ENCODE assay signal across 25 cellular contexts in the genomic region with DNA sequence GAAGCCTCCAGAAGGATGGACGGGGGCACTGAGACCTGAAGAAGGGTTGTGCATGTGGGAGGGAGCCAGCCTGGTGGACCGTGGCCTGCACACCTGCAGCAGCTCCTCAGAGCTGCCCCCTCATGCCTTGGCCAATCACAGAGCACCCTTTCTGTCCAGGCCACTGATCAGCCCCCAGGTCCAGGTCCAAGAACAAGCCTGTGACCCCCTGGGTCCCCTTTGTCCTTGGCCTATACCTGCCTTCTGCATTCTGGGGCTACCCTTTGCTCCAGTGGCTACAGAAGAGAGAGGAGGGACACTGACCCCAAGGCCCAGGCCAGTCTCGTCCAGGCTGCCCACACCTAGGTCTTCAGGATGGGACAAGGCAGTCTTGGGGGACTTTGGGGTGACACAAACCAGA.
DNase-seq lines count a peak whose midpoint lies in the region; ATAC-seq, FAIRE-seq and TF ChIP-seq lines count a peak whose summit lies in the region.
"Had no signal": no experiment of that assay in that cellular context is flagged by ENCODE, and none has a peak within 500 bp of the region (broad histone marks: within the 10 kb centered on the region; RNA-seq: fewer than 3 reads in every experiment).

No MANE protein-coding gene starts in this region.

- peak overlapping the region; percentile 61 to 88 (median 70) for H3K4me2 ChIP-seq in BLaER1 treated with 17β-estradiol and CSF1 and Interleukin-3, amounts not matched to agents 10 nM and 100 nM
- H3K4me2 ChIP-seq in HepG2 (ENCODE audit: low read depth, low read length) (no peak overlapping the region), osteoblast (ENCODE audit: insufficient read depth, low read length) (no peak overlapping the region)
- H3K4me2 ChIP-seq: A549, GM23338 had no signal

- no peak overlapping the region for H3K9ac ChIP-seq in BLaER1 treated with 17β-estradiol and CSF1 and Interleukin-3, amounts not matched to agents 10 nM and 100 nM
- H3K9ac ChIP-seq in HepG2 (ENCODE audit: insufficient read depth, low read depth, low read length): no peak overlapping the region

- no peak overlapping the region for H3K4me3 Mint-ChIP-seq in CD8-positive, alpha-beta memory T cell
- H3K4me3 Mint-ChIP-seq: CD4-positive, CD25-positive, alpha-beta regulatory T cell; CD8-positive, alpha-beta T cell; GM23338; H9 had no signal

- H3K27ac ChIP-seq in BLaER1 treated with 17β-estradiol and CSF1 and Interleukin-3, amounts not matched to agents 10 nM and 100 nM: peak overlapping the region in 2 of 11 experiments; percentile 18 to 26; a peak in 4 of 22 replicates
- no peak overlapping the region for H3K27ac ChIP-seq in HepG2 (ENCODE audit: extremely low read length, insufficient read depth, low read length)
- H3K27ac ChIP-seq in osteoblast (ENCODE audit: low read depth, low read length): no peak overlapping the region
- H3K27ac ChIP-seq in upper lobe of right lung: no peak overlapping the region
- no peak overlapping the region for H3K27ac ChIP-seq in CD8-positive, alpha-beta memory T cell (ENCODE audit: low read depth, low read length)
- H3K27ac ChIP-seq: A549, C4-2B had no signal

- no peak for FAIRE-seq in HepG2 (lab: Jason Lieb, UNC)
- FAIRE-seq: A549, D721Med, GM12878, GM19239 had no signal

- no peak overlapping the region for H3K4me3 ChIP-seq in BLaER1 treated with 17β-estradiol and CSF1 and Interleukin-3, amounts not matched to agents 10 nM and 100 nM
- no peak overlapping the region for H3K4me3 ChIP-seq in HepG2 (replicated peaks in 1 of 3; ENCODE audit: insufficient read depth in 1 of 3, low read depth in 2 of 3, low read length in 3 of 3)
- H3K4me3 ChIP-seq in osteoblast (ENCODE audit: insufficient read depth, low read length): no peak overlapping the region
- H3K4me3 ChIP-seq in upper lobe of right lung: no peak overlapping the region
- no peak overlapping the region for H3K4me3 ChIP-seq in CD8-positive, alpha-beta memory T cell (ENCODE audit: low read length)
- H3K4me3 ChIP-seq: A549, GM12878, GM23338 had no signal

- in situ Hi-C loops in HepG2 (cut with HindIII; ENCODE audit: extremely low pct_ligation_motif_present, low pct_unique_long_range_greater_than_20kb): no loop called here

- peaks cover 0 to 13% (median 6%) of the 10 kb centered on the region in 3 donors for H3K4me1 Mint-ChIP-seq in CD8-positive, alpha-beta memory T cell
- H3K4me1 Mint-ChIP-seq: CD4-positive, CD25-positive, alpha-beta regulatory T cell had no signal

- peaks cover 84% of the 10 kb centered on the region for H3K79me2 ChIP-seq in HepG2 (ENCODE audit: insufficient read depth, low read length)
- peaks cover 93% of the 10 kb centered on the region for H3K79me2 ChIP-seq in osteoblast (ENCODE audit: insufficient read depth, low read length)

- CTCF ChIA-PET in HepG2 (lab: Yijun Ruan, JAX; ENCODE audit: low intra/inter-chr PET ratio, low total read pairs): no interaction called here
- CTCF ChIA-PET in CD8-positive, alpha-beta memory T cell (lab: Charles Lee): no interaction called here

- H3K36me3 ChIP-seq in BLaER1 treated with 17β-estradiol and CSF1 and Interleukin-3, amounts not matched to agents 10 nM and 100 nM: no peaks in the 10 kb centered on the region
- no peaks in the 10 kb centered on the region for H3K36me3 ChIP-seq in HepG2 (replicated peaks in 1 of 2; ENCODE audit: control insufficient read depth in 1 of 2, insufficient read depth in 2 of 2, low read length in 2 of 2)
- no peaks in the 10 kb centered on the region for H3K36me3 ChIP-seq in osteoblast (ENCODE audit: insufficient read depth, low read length)
- H3K36me3 ChIP-seq in upper lobe of right lung: no peaks in the 10 kb centered on the region
- H3K36me3 ChIP-seq in CD8-positive, alpha-beta memory T cell (ENCODE audit: insufficient read depth, low read length): no peaks in the 10 kb centered on the region
- H3K36me3 ChIP-seq: BE2C had no signal

- H3K9me3 ChIP-seq in BLaER1 treated with 17β-estradiol and CSF1 and Interleukin-3, amounts not matched to agents 10 nM and 100 nM (replicated peaks in 1 of 11): no peaks in the 10 kb centered on the region
- H3K9me3 ChIP-seq in HepG2 (ENCODE audit: low read length) (no peaks in the 10 kb centered on the region), osteoblast (ENCODE audit: low read depth, low read length) (no peaks in the 10 kb centered on the region), upper lobe of right lung (no peaks in the 10 kb centered on the region)
- H3K9me3 ChIP-seq in CD8-positive, alpha-beta memory T cell (ENCODE audit: low read length): no peaks in the 10 kb centered on the region
- H3K9me3 ChIP-seq: A549, BE2C had no signal

- TF ChIP-seq CTCF in HepG2 (CRISPR knock-in tag; IDR thresholded peaks at IDR 0.05): no peak
- TF ChIP-seq CTCF in osteoblast (IDR thresholded peaks at IDR 0.05; ENCODE audit: extremely low read depth, low read depth, low read length): no peak
- no peak for TF ChIP-seq CTCF in upper lobe of right lung (IDR thresholded peaks at IDR 0.05)

- peaks cover 87 to 100% (median 95%) of the 10 kb centered on the region in 11 experiments; a peak in 21 of 22 replicates for H4K20me1 ChIP-seq in BLaER1 treated with 17β-estradiol and CSF1 and Interleukin-3, amounts not matched to agents 10 nM and 100 nM
- peaks cover 51% of the 10 kb centered on the region for H4K20me1 ChIP-seq in HepG2 (ENCODE audit: insufficient read depth, low read length)
- peaks cover 84% of the 10 kb centered on the region for H4K20me1 ChIP-seq in osteoblast (ENCODE audit: insufficient read depth, low read length)

- TF ChIP-seq POLR2A in HepG2 (IDR thresholded peaks at IDR 0.05; ENCODE audit: insufficient read depth in 1 of 2, low read depth in 2 of 2, low read length in 2 of 2): no peak

- no TSS peak for BruUV-seq in HepG2 (replicated peaks; lab: Mats Ljungman, UMichigan)

- ATAC-seq in HepG2 (no peak), upper lobe of right lung (no peak)
- ATAC-seq: A549; CD8-positive, alpha-beta T cell; GM12878; GM23338; HCT116 had no signal

- peaks cover 49 to 92% (median 88%) of the 10 kb centered on the region in 10 experiments for H3K4me1 ChIP-seq in BLaER1 treated with 17β-estradiol and CSF1 and Interleukin-3, amounts not matched to agents 10 nM and 100 nM
- H3K4me1 ChIP-seq in HepG2 (ENCODE audit: insufficient read depth, low read length) (peaks cover 54% of the 10 kb centered on the region), osteoblast (ENCODE audit: insufficient read depth, low read length) (no peaks in the 10 kb centered on the region), upper lobe of right lung (peaks cover 27% of the 10 kb centered on the region)
- H3K4me1 ChIP-seq in CD8-positive, alpha-beta memory T cell (ENCODE audit: insufficient read depth, low read length): no peaks in the 10 kb centered on the region
- H3K4me1 ChIP-seq: BE2C had no signal

- H3K27ac Mint-ChIP-seq in CD8-positive, alpha-beta memory T cell: no peak overlapping the region
- H3K27ac Mint-ChIP-seq: CD4-positive, CD25-positive, alpha-beta regulatory T cell; CD8-positive, alpha-beta T cell; GM23338 had no signal

- H3K27me3 Mint-ChIP-seq in CD8-positive, alpha-beta memory T cell: peaks cover 6 to 10% of the 10 kb centered on the region in 2 donors

- peaks cover 0 to 13% (median 0%) of the 10 kb centered on the region in 11 experiments; a peak in 3 of 22 replicates for H3K27me3 ChIP-seq in BLaER1 treated with 17β-estradiol and CSF1 and Interleukin-3, amounts not matched to agents 10 nM and 100 nM
- H3K27me3 ChIP-seq in HepG2 (ENCODE audit: control insufficient read depth in 1 of 2, insufficient read depth in 2 of 2, low read length in 2 of 2) (no peaks in the 10 kb centered on the region), osteoblast (ENCODE audit: insufficient read depth, low read length) (no peaks in the 10 kb centered on the region), upper lobe of right lung (no peaks in the 10 kb centered on the region)
- H3K27me3 ChIP-seq in CD8-positive, alpha-beta memory T cell (ENCODE audit: insufficient read depth, low read length, poor library complexity, severe bottlenecking): no peaks in the 10 kb centered on the region
- H3K27me3 ChIP-seq: BE2C had no signal

- DNase-seq in HepG2 (ENCODE audit: low spot score): no peak
- DNase-seq in osteoblast (ENCODE audit: insufficient read length, low spot score, missing footprints): peak; percentile 45
- DNase-seq in upper lobe of right lung: peak; percentile 46
- no peak for DNase-seq in CD8-positive, alpha-beta memory T cell
- no peak for DNase-seq in glomerular visceral epithelial cell (ENCODE audit: extremely low spot score)
- DNase-seq in middle frontal gyrus (ENCODE audit: extremely low spot score, low spot score): no peak
- DNase-seq: 8988T; ACHN; AML-193; BE2C; CD4-positive, CD25-positive, alpha-beta regulatory T cell; CD8-positive, alpha-beta T cell; DMS 273 treated with DMSO at 0.1 percent for 48 hours; DMS79; EL; GDM1; H9 had no signal

- intact Hi-C loops in HepG2 (cut with micrococcal nuclease; ENCODE audit: unreplicated experiment) (no loop called here), upper lobe of right lung (cut with DNase I) (no loop called here)

- H3K36me3 Mint-ChIP-seq in CD8-positive, alpha-beta memory T cell: no peaks in the 10 kb centered on the region
- H3K36me3 Mint-ChIP-seq: CD4-positive, CD25-positive, alpha-beta regulatory T cell; CD8-positive, alpha-beta T cell had no signal

- WGBS in HepG2 (ENCODE audit: low lambda C conversion rate): 92% methylated on average over 3 of the region's 3 CpGs

- TF ChIP-seq EP300 in HepG2 (IDR thresholded peaks at IDR 0.05; ENCODE audit: low read depth in 2 of 2, low read length in 2 of 2) (no peak), HepG2 (CRISPR knock-in tag; IDR thresholded peaks at IDR 0.05; ENCODE audit: borderline replicate concordance) (no peak)

- H2AFZ ChIP-seq in HepG2 (ENCODE audit: low read length): no peak overlapping the region
- no peak overlapping the region for H2AFZ ChIP-seq in osteoblast (ENCODE audit: low read length)
- H2AFZ ChIP-seq: GM23338 had no signal

- no peak for TF ChIP-seq RAD21 in HepG2 (CRISPR knock-in tag; IDR thresholded peaks at IDR 0.05)

- H3K9me3 Mint-ChIP-seq in CD8-positive, alpha-beta memory T cell: no peaks in the 10 kb centered on the region
- H3K9me3 Mint-ChIP-seq: CD4-positive, CD25-positive, alpha-beta regulatory T cell; CD8-positive, alpha-beta T cell; GM23338; H9 had no signal

- POLR2A ChIA-PET in HepG2 (lab: Yijun Ruan, JAX): no interaction called here
- POLR2A ChIA-PET in CD8-positive, alpha-beta memory T cell (lab: Charles Lee): no interaction called here

TF ChIP-seq in HepG2, 621 proteins besides CTCF, POLR2A, EP300 and RAD21:
- TF ChIP-seq HES4 (CRISPR knock-in tag; IDR thresholded peaks at IDR 0.05; ENCODE audit: borderline replicate concordance) (0 out of 2 replicates have a peak, but pooled peaks have one; percentile 42), ZNF550 (CRISPR knock-in tag; IDR thresholded peaks at IDR 0.05; ENCODE audit: borderline replicate concordance) (no peak), RBM22 (optimal IDR thresholded peaks at IDR 0.05; ENCODE audit: low read length) (peak; percentile 31), ZNF790 (CRISPR knock-in tag; IDR thresholded peaks at IDR 0.05; ENCODE audit: borderline replicate concordance) (no peak)

Comparison
In these comparisons a context has a peak if more than half of its experiments do, and no peak if none do; other contexts are left out.
1. H3K4me2 ChIP-seq: peak in BLaER1 treated with 17β-estradiol and CSF1 and Interleukin-3, amounts not matched to agents 10 nM and 100 nM (11 of 11); none in HepG2 (single experiment) and osteoblast (single experiment).
2. DNase-seq: peak in osteoblast (single experiment) and upper lobe of right lung (single experiment); none in HepG2 (single experiment), CD8-positive, alpha-beta memory T cell (0 of 5), glomerular visceral epithelial cell (single experiment) and middle frontal gyrus (single experiment).